Comparison of ENCODE assay signal across 4 cellular contexts in the genomic region with DNA sequence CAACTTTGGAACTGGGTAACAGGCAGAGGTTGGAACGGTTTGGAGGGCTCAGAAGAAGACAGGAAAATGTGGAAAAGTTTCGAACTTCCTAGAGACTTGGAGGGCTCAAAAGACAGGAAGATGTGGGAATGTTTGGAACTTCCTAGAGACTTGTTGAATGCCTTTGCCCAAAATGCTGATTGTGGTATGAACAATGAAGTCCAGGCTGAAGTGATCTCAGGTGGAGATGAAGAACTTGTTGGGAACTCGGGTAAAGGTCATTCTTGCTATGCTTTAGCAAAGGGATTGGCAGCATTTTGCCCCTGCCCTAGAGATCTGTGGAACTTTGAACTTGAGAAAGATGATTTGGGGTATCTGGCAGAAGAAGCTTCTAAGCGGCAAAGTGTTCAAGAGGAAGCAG. TPM values are rescaled to one million over a fixed set of nuclear protein-coding genes. Genes with fewer than 3 reads are reported as not detected.
"Had no signal": no experiment of that assay in that cellular context is flagged by ENCODE, and none has a peak within 500 bp of the region (broad histone marks: within the 10 kb centered on the region; RNA-seq: fewer than 3 reads in every experiment).

No MANE protein-coding gene starts in this region.

RNA-seq across cellular contexts. Expression of a gene that starts 37.5 kb away (rescaled TPM):
- total RNA-seq: body of pancreas had no signal
- polyA plus RNA-seq: adipose tissue had no signal

RNA-seq across cellular contexts. Expression of a gene that starts 42.7 kb away (rescaled TPM):
- total RNA-seq: activated T-cell treated with anti-CD3 and anti-CD28 coated beads, Interleukin-2, amount 50 U/mL, for 4 hours; T-helper 17 cell had no signal
